2 cellular contexts compared by ENCODE assay signal in the genomic region with DNA sequence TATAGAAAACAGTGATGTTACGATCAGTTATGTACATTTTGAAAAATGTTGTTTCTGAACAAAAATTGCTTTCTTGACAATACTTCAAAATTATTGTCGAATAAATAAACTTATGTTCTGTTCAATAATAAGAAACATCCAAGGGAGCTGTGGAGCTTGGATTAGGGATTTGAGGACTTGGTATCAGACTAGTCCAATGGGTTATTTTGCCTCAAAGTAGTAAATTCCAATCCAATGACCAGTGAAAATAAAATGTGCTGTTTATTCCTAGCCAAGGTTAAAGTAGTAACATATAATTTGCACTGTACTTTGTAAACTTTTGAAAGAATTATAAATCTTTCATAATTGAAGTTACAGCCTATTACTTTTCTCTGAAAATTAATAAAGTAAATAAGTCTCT.
TF ChIP-seq lines count a peak whose summit lies in the region.

No MANE protein-coding gene starts in this region.

TF ChIP-seq in IMR-90, 13 proteins besides CTCF, POLR2A, EP300 and RAD21 (continued from another document):
- TF ChIP-seq, protein P1, sequence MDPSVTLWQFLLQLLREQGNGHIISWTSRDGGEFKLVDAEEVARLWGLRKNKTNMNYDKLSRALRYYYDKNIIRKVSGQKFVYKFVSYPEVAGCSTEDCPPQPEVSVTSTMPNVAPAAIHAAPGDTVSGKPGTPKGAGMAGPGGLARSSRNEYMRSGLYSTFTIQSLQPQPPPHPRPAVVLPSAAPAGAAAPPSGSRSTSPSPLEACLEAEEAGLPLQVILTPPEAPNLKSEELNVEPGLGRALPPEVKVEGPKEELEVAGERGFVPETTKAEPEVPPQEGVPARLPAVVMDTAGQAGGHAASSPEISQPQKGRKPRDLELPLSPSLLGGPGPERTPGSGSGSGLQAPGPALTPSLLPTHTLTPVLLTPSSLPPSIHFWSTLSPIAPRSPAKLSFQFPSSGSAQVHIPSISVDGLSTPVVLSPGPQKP (IDR thresholded peaks at IDR 0.05; ENCODE audit: borderline replicate concordance, low read depth, low read length): no peak
- no peak for TF ChIP-seq FOS (IDR thresholded peaks at IDR 0.05; ENCODE audit: low read depth, low read length)
- TF ChIP-seq NFE2L2 (IDR thresholded peaks at IDR 0.05; ENCODE audit: low read depth, low read length): no peak
- TF ChIP-seq RFX5 (IDR thresholded peaks at IDR 0.05; ENCODE audit: low read depth, low read length): no peak
- TF ChIP-seq MAFK (IDR thresholded peaks at IDR 0.05; ENCODE audit: low read depth, low read length): no peak
- TF ChIP-seq MAZ (IDR thresholded peaks at IDR 0.05; ENCODE audit: borderline replicate concordance, low read depth, low read length): no peak
- TF ChIP-seq CEBPB (IDR thresholded peaks at IDR 0.05; ENCODE audit: low read depth, low read length): no peak
- TF ChIP-seq RCOR1 (IDR thresholded peaks at IDR 0.05; ENCODE audit: insufficient replicate concordance, low read length): no peak

TF ChIP-seq in SK-N-SH treated with all-trans-retinoic acid at 6 μM for 48 hours, 23 proteins besides CTCF, POLR2A, EP300 and RAD21 (continued from another document):
- TF ChIP-seq PATZ1 (CRISPR knock-in tag; IDR thresholded peaks at IDR 0.05; ENCODE audit: borderline replicate concordance) (no peak), RARB (CRISPR knock-in tag; IDR thresholded peaks at IDR 0.05) (no peak), ZC3H10 (CRISPR knock-in tag; IDR thresholded peaks at IDR 0.05) (no peak), OSR1 (CRISPR knock-in tag; IDR thresholded peaks at IDR 0.05) (no peak), PPARA (CRISPR knock-in tag; IDR thresholded peaks at IDR 0.05; ENCODE audit: borderline replicate concordance) (no peak)
